In genomic region chr4:54493862-54494261, GRCh38 we compare ENCODE assay signal across 18 cellular contexts.
"Had no signal": no experiment of that assay in that cellular context is flagged by ENCODE, and none has a peak within 500 bp of the region (broad histone marks: within the 10 kb centered on the region; RNA-seq: fewer than 3 reads in every experiment).

No MANE protein-coding gene starts in this region.

- H3K79me2 ChIP-seq: hepatocyte had no signal

- H2AFZ ChIP-seq: hepatocyte had no signal

- H3K27me3 ChIP-seq: hepatocyte, thyroid gland, uterus had no signal

- H3K36me3 Mint-ChIP-seq: stimulated activated memory B cell treated with anti-CD40 and anti-IgM and Interleukin-4, amounts not matched to agents 10 μg/mL and 1 μg/mL and 100 μg/mL, for 72 hours had no signal

- H3K36me3 ChIP-seq: thyroid gland, uterus had no signal

- H3K4me2 ChIP-seq: hepatocyte had no signal

- H3K4me3 ChIP-seq: dorsolateral prefrontal cortex, hepatocyte, thyroid gland, uterus had no signal

- H3K9me3 ChIP-seq: thyroid gland, uterus had no signal

- H3K9me3 Mint-ChIP-seq: activated naive CD4-positive, alpha-beta T cell treated with anti-CD3 and anti-CD28 coated beads for 36 hours; activated naive CD8-positive, alpha-beta T cell treated with anti-CD3 and anti-CD28 coated beads, Interleukin-2, amount 50 U/mL, for 24 hours; activated T-helper 2 cell treated with anti-CD3 and anti-CD28 coated beads, Interferon-gamma antibody, Interleukin-2, Interleukin-4, amounts not matched to agents 10 μg/mL and 5 μg/mL and 100 μg/mL, durations not matched to agents 14 hours and 24 hours and 36 hours; stimulated activated memory B cell treated with anti-CD40 and anti-IgM and Interleukin-4, amounts not matched to agents 10 μg/mL and 1 μg/mL and 100 μg/mL, for 72 hours had no signal

- H3K4me1 ChIP-seq: thyroid gland, uterus had no signal

- H3K27ac ChIP-seq: dorsolateral prefrontal cortex, hepatocyte, thyroid gland, uterus, VCaP had no signal

- H3K4me3 Mint-ChIP-seq: activated naive CD4-positive, alpha-beta T cell treated with anti-CD3 and anti-CD28 coated beads for 36 hours; activated naive CD8-positive, alpha-beta T cell treated with anti-CD3 and anti-CD28 coated beads, Interleukin-2, amount 50 U/mL, for 24 hours; nephron; stimulated activated memory B cell treated with anti-CD40 and anti-IgM and Interleukin-4, amounts not matched to agents 10 μg/mL and 1 μg/mL and 100 μg/mL, for 72 hours had no signal

- H3K27ac Mint-ChIP-seq: activated naive CD4-positive, alpha-beta T cell treated with anti-CD3 and anti-CD28 coated beads for 36 hours; activated naive CD8-positive, alpha-beta T cell treated with anti-CD3 and anti-CD28 coated beads, Interleukin-2, amount 50 U/mL, for 24 hours; activated T-helper 2 cell treated with anti-CD3 and anti-CD28 coated beads, Interferon-gamma antibody, Interleukin-2, Interleukin-4, amounts not matched to agents 10 μg/mL and 5 μg/mL and 100 μg/mL, durations not matched to agents 14 hours and 24 hours and 36 hours; nephron; stimulated activated memory B cell treated with anti-CD40 and anti-IgM and Interleukin-4, amounts not matched to agents 10 μg/mL and 1 μg/mL and 100 μg/mL, for 72 hours had no signal

- H3K4me1 Mint-ChIP-seq: activated naive CD8-positive, alpha-beta T cell treated with anti-CD3 and anti-CD28 coated beads, Interleukin-2, amount 50 U/mL, for 24 hours; nephron; stimulated activated memory B cell treated with anti-CD40 and anti-IgM and Interleukin-4, amounts not matched to agents 10 μg/mL and 1 μg/mL and 100 μg/mL, for 72 hours had no signal

- DNase-seq: activated CD4-positive, alpha-beta T cell treated with anti-CD3 and anti-CD28 coated beads for 1 hour; activated CD4-positive, alpha-beta T cell treated with anti-CD3 and anti-CD28 coated beads, Interleukin-2, amount 50 U/mL, for 4 hours; activated naive CD4-positive, alpha-beta T cell treated with anti-CD3 and anti-CD28 coated beads for 36 hours; activated naive CD8-positive, alpha-beta T cell treated with anti-CD3 and anti-CD28 coated beads, Interleukin-2, amount 50 U/mL, for 24 hours; activated T-cell treated with anti-CD3 and anti-CD28 coated beads, Interleukin-2, amount 50 U/mL, for 1 hour; aorta; dorsolateral prefrontal cortex; kidney; left ventricle myocardium superior; nucleus accumbens; stimulated activated CD4-positive, alpha-beta T cell treated with anti-CD3 and anti-CD28 coated beads, Interleukin-2, amount 100 ng/mL, for 48 hours; thyroid gland; uterus had no signal
